11 cellular contexts compared by ENCODE assay signal in the genomic region with DNA sequence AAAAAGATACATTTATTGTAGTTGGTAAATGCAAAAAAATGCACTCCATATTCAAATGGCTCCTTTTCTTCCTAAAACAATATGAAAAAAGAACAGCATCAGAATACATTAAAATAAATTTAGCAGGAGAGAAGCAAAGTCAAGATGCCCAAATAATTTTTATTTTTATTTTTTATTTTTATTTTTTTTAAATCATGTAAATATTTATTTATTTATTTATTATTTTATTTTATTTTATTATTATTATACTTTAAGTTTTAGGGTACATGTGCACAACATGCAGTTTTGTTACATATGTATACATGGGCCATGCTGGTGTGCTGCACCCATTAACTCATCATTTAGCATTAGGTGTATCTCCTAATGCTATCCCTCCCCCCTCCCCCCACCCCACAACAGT. TPM values are rescaled to one million over a fixed set of nuclear protein-coding genes. Genes with fewer than 3 reads are reported as not detected.
"Had no signal": no experiment of that assay in that cellular context is flagged by ENCODE, and none has a peak within 500 bp of the region (broad histone marks: within the 10 kb centered on the region; RNA-seq: fewer than 3 reads in every experiment).

No MANE protein-coding gene starts in this region.

RNA-seq across cellular contexts. Expression of a gene that starts 30.2 kb away (rescaled TPM):
- total RNA-seq: activated naive CD4-positive, alpha-beta T cell treated with anti-CD3 and anti-CD28 coated beads for 36 hours; activated naive CD4-positive, alpha-beta T cell treated with anti-CD3 and anti-CD28 coated beads, Interleukin-2, amount 50 U/mL, for 72 hours; activated naive CD8-positive, alpha-beta T cell treated with anti-CD3 and anti-CD28 coated beads for 36 hours; activated T-cell treated with anti-CD3 and anti-CD28 coated beads, Interleukin-2, amount 50 U/mL, for 4 hours; activated T-cell treated with anti-CD3 and anti-CD28 coated beads, Interleukin-2, amount 50 U/mL, for 72 hours; activated T-helper 1 cell treated with anti-CD3 and anti-CD28 coated beads, Interleukin-12 subunit alpha, Interleukin-12 subunit beta, Interleukin-2, Interleukin-4 antibody, amounts not matched to agents 30 ng/mL and 10 ng/mL and 1 ng/mL, durations not matched to agents 14 hours and 24 hours and 36 hours; activated T-helper 17 cell treated with anti-CD3 and anti-CD28 coated beads, Interleukin-2, amount 50 U/mL, for 72 hours; activated T-helper 2 cell treated with anti-CD3 and anti-CD28 coated beads, Interferon-gamma antibody, Interleukin-2, Interleukin-4, amounts not matched to agents 10 μg/mL and 5 μg/mL and 100 μg/mL, durations not matched to agents 14 hours and 24 hours and 36 hours; astrocyte; bronchial epithelial cell had no signal
- polyA plus RNA-seq: cardiac muscle cell had no signal
